In genomic region chr15:88456733-88457132, GRCh38 we compare ENCODE assay signal across 25 cellular contexts. TPM values are rescaled to one million over a fixed set of nuclear protein-coding genes. Genes with fewer than 3 reads are reported as not detected.
A peak's percentile ranks its signal among the peaks of the same experiment; 100 is the strongest.
DNase-seq lines count a peak whose midpoint lies in the region; ATAC-seq and TF ChIP-seq lines count a peak whose summit lies in the region.
"Had no signal": no experiment of that assay in that cellular context is flagged by ENCODE, and none has a peak within 500 bp of the region (broad histone marks: within the 10 kb centered on the region; RNA-seq: fewer than 3 reads in every experiment).

No MANE protein-coding gene starts in this region.

- no peaks in the 10 kb centered on the region for H3K27me3 ChIP-seq in esophagus muscularis mucosa
- H3K27me3 ChIP-seq: BE2C, BLaER1 had no signal

- peaks cover 5 to 10% (median 8%) of the 10 kb centered on the region in 4 donors for H3K4me1 ChIP-seq in esophagus muscularis mucosa

- H3K27ac ChIP-seq in esophagus muscularis mucosa (replicated peaks in 1 of 4) = no peak overlapping the region
- H3K27ac ChIP-seq: 22Rv1, BLaER1 had no signal

- H3K27ac Mint-ChIP-seq in activated CD8-positive, alpha-beta T cell treated with anti-CD3 and anti-CD28 coated beads, Interleukin-2, amount 10 ng/mL, durations not matched to agents 7 days and 5 days = no peak overlapping the region
- H3K27ac Mint-ChIP-seq in activated CD8-positive, alpha-beta T cell treated with anti-CD3 and anti-CD28 coated beads for 36 hours = no peak overlapping the region
- peak overlapping the region; percentile 8 for H3K27ac Mint-ChIP-seq in activated T-cell treated with anti-CD3 and anti-CD28 coated beads, Interleukin-2, amount 50 U/mL, for 72 hours
- H3K27ac Mint-ChIP-seq in activated T-cell treated with anti-CD3 and anti-CD28 coated beads, Interleukin-2, amount 50 U/mL, for 24 hours = no peak overlapping the region
- H3K27ac Mint-ChIP-seq: CD14-positive monocyte had no signal

- H3K4me1 Mint-ChIP-seq in activated CD8-positive, alpha-beta T cell treated with anti-CD3 and anti-CD28 coated beads, Interleukin-2, amount 10 ng/mL, durations not matched to agents 7 days and 5 days (ENCODE audit: low read depth) = peaks cover 3% of the 10 kb centered on the region
- no peaks in the 10 kb centered on the region for H3K4me1 Mint-ChIP-seq in activated CD8-positive, alpha-beta T cell treated with anti-CD3 and anti-CD28 coated beads for 36 hours (ENCODE audit: low read depth)
- no peaks in the 10 kb centered on the region for H3K4me1 Mint-ChIP-seq in activated T-cell treated with anti-CD3 and anti-CD28 coated beads, Interleukin-2, amount 50 U/mL, for 72 hours (ENCODE audit: low read depth)
- peaks cover 7% of the 10 kb centered on the region for H3K4me1 Mint-ChIP-seq in activated T-cell treated with anti-CD3 and anti-CD28 coated beads, Interleukin-2, amount 50 U/mL, for 24 hours (ENCODE audit: low read depth)

- H3K9me3 ChIP-seq in esophagus muscularis mucosa = no peaks in the 10 kb centered on the region
- H3K9me3 ChIP-seq: BE2C, BLaER1 had no signal

- no peak for TF ChIP-seq EP300 in esophagus muscularis mucosa (IDR thresholded peaks at IDR 0.05)

- no peak overlapping the region for H3K4me3 Mint-ChIP-seq in activated CD8-positive, alpha-beta T cell treated with anti-CD3 and anti-CD28 coated beads, Interleukin-2, amount 10 ng/mL, durations not matched to agents 7 days and 5 days
- no peak overlapping the region for H3K4me3 Mint-ChIP-seq in activated CD8-positive, alpha-beta T cell treated with anti-CD3 and anti-CD28 coated beads for 36 hours
- H3K4me3 Mint-ChIP-seq in activated T-cell treated with anti-CD3 and anti-CD28 coated beads, Interleukin-2, amount 50 U/mL, for 72 hours = no peak overlapping the region
- no peak overlapping the region for H3K4me3 Mint-ChIP-seq in activated T-cell treated with anti-CD3 and anti-CD28 coated beads, Interleukin-2, amount 50 U/mL, for 24 hours
- H3K4me3 Mint-ChIP-seq: CD14-positive monocyte; CD4-positive, alpha-beta memory T cell; CD8-positive, alpha-beta memory T cell had no signal

- H3K36me3 Mint-ChIP-seq in activated CD8-positive, alpha-beta T cell treated with anti-CD3 and anti-CD28 coated beads, Interleukin-2, amount 10 ng/mL, durations not matched to agents 7 days and 5 days (ENCODE audit: low read depth) = peaks cover 16% of the 10 kb centered on the region
- H3K36me3 Mint-ChIP-seq in activated CD8-positive, alpha-beta T cell treated with anti-CD3 and anti-CD28 coated beads for 36 hours (ENCODE audit: low read depth) = peaks cover 17% of the 10 kb centered on the region
- peaks cover 0 to 13% of the 10 kb centered on the region in 2 donors for H3K36me3 Mint-ChIP-seq in activated T-cell treated with anti-CD3 and anti-CD28 coated beads, Interleukin-2, amount 50 U/mL, for 72 hours (ENCODE audit: insufficient read depth in 2 of 2)
- peaks cover 50% of the 10 kb centered on the region for H3K36me3 Mint-ChIP-seq in activated T-cell treated with anti-CD3 and anti-CD28 coated beads, Interleukin-2, amount 50 U/mL, for 24 hours (ENCODE audit: low read depth)

- no peaks in the 10 kb centered on the region for H3K27me3 Mint-ChIP-seq in activated CD8-positive, alpha-beta T cell treated with anti-CD3 and anti-CD28 coated beads, Interleukin-2, amount 10 ng/mL, durations not matched to agents 7 days and 5 days (ENCODE audit: low read depth)
- H3K27me3 Mint-ChIP-seq in activated CD8-positive, alpha-beta T cell treated with anti-CD3 and anti-CD28 coated beads for 36 hours = no peaks in the 10 kb centered on the region
- H3K27me3 Mint-ChIP-seq in activated T-cell treated with anti-CD3 and anti-CD28 coated beads, Interleukin-2, amount 50 U/mL, for 72 hours (ENCODE audit: low read depth) = no peaks in the 10 kb centered on the region
- H3K27me3 Mint-ChIP-seq in activated T-cell treated with anti-CD3 and anti-CD28 coated beads, Interleukin-2, amount 50 U/mL, for 24 hours = no peaks in the 10 kb centered on the region
- H3K27me3 Mint-ChIP-seq: CD4-positive, alpha-beta memory T cell; CD8-positive, alpha-beta memory T cell had no signal

- TF ChIP-seq POLR2A in esophagus muscularis mucosa (IDR thresholded peaks at IDR 0.05; ENCODE audit: low read depth) = no peak

- no peak for TF ChIP-seq CTCF in activated CD8-positive, alpha-beta T cell treated with anti-CD3 and anti-CD28 coated beads for 36 hours (IDR thresholded peaks at IDR 0.05)
- TF ChIP-seq CTCF in esophagus muscularis mucosa (IDR thresholded peaks at IDR 0.05) = no peak

- H3K36me3 ChIP-seq in esophagus muscularis mucosa = peaks cover 31 to 56% (median 41%) of the 10 kb centered on the region in 4 donors

- POLR2A ChIA-PET in activated CD8-positive, alpha-beta T cell treated with anti-CD3 and anti-CD28 coated beads, Interleukin-2, amount 10 ng/mL, durations not matched to agents 7 days and 5 days (lab: Charles Lee) = interaction anchor here (3.2 kb wide), 1 partner anchor 11 kb away, joined by 13 read pairs; the partner anchor contains the start of genes MRPL46 and MRPS11
- POLR2A ChIA-PET in activated CD8-positive, alpha-beta T cell treated with anti-CD3 and anti-CD28 coated beads for 36 hours (lab: Charles Lee) = interaction anchor here (0.7 to 2.4 kb wide), 2 partner anchors 9 to 10 kb away, joined by 3 to 12 read pairs; partner anchors contain the start of genes MRPL46 and MRPS11

- no peaks in the 10 kb centered on the region for H3K9me3 Mint-ChIP-seq in activated CD8-positive, alpha-beta T cell treated with anti-CD3 and anti-CD28 coated beads, Interleukin-2, amount 10 ng/mL, durations not matched to agents 7 days and 5 days (ENCODE audit: insufficient read depth)
- H3K9me3 Mint-ChIP-seq in activated CD8-positive, alpha-beta T cell treated with anti-CD3 and anti-CD28 coated beads for 36 hours = no peaks in the 10 kb centered on the region
- no peaks in the 10 kb centered on the region for H3K9me3 Mint-ChIP-seq in activated T-cell treated with anti-CD3 and anti-CD28 coated beads, Interleukin-2, amount 50 U/mL, for 72 hours
- H3K9me3 Mint-ChIP-seq in activated T-cell treated with anti-CD3 and anti-CD28 coated beads, Interleukin-2, amount 50 U/mL, for 24 hours = no peaks in the 10 kb centered on the region
- H3K9me3 Mint-ChIP-seq: CD14-positive monocyte; CD4-positive, alpha-beta memory T cell; CD8-positive, alpha-beta memory T cell had no signal

- intact Hi-C loops in activated CD8-positive, alpha-beta T cell treated with anti-CD3 and anti-CD28 coated beads for 36 hours (cut with micrococcal nuclease) = loop anchor here (10.0 kb wide), 1 partner anchor 212 kb away; no protein-coding TSS in a partner anchor
- intact Hi-C loops in esophagus muscularis mucosa (cut with DNase I) = no loop called here
- intact Hi-C loops in posterior cingulate gyrus (cut with DNase I) = no loop called here

- CTCF ChIA-PET in activated CD8-positive, alpha-beta T cell treated with anti-CD3 and anti-CD28 coated beads, Interleukin-2, amount 10 ng/mL, durations not matched to agents 7 days and 5 days (lab: Charles Lee) = interaction anchor here (1.0 to 3.5 kb wide), 2 partner anchors 9 to 14 kb away, joined by 4 to 34 read pairs; partner anchors contain the start of genes MRPL46 and MRPS11
- CTCF ChIA-PET in activated CD8-positive, alpha-beta T cell treated with anti-CD3 and anti-CD28 coated beads for 36 hours (lab: Charles Lee) = interaction anchor here (0.8 to 3.2 kb wide), 5 partner anchors 8 to 212 kb away, joined by 3 to 28 read pairs (median 11); partner anchors contain the start of genes MRPL46 and MRPS11

- no peak overlapping the region for H3K4me3 ChIP-seq in esophagus muscularis mucosa
- H3K4me3 ChIP-seq: BLaER1, GM12878 had no signal

- peak; percentile 2 for DNase-seq in activated CD8-positive, alpha-beta T cell treated with anti-CD3 and anti-CD28 coated beads, Interleukin-2, amount 10 ng/mL, durations not matched to agents 7 days and 5 days
- no peak for DNase-seq in activated CD8-positive, alpha-beta T cell treated with anti-CD3 and anti-CD28 coated beads for 36 hours
- DNase-seq in activated T-cell treated with anti-CD3 and anti-CD28 coated beads, Interleukin-2, amount 50 U/mL, for 72 hours = no peak
- DNase-seq in activated T-cell treated with anti-CD3 and anti-CD28 coated beads, Interleukin-2, amount 50 U/mL, for 24 hours = no peak
- DNase-seq in esophagus muscularis mucosa (ENCODE audit: extremely low spot score) (peak; percentile 19), glomerular visceral epithelial cell (ENCODE audit: extremely low spot score) (no peak), posterior cingulate gyrus (no peak)
- DNase-seq: ACHN; BE2C; C1 segment of cervical spinal cord; CD4-positive, alpha-beta memory T cell; CD4-positive, CD25-positive, alpha-beta regulatory T cell; CD8-positive, alpha-beta memory T cell; COR-L47; DMS 273 treated with DMSO at 0.1 percent for 48 hours; DMS153; DMS53; DMS79; DND-41; EL; GDM1 had no signal

- 85% methylated on average over 3 of the region's 3 CpGs for WGBS in esophagus muscularis mucosa

- ATAC-seq in activated CD8-positive, alpha-beta T cell treated with anti-CD3 and anti-CD28 coated beads, Interleukin-2, amount 10 ng/mL, durations not matched to agents 7 days and 5 days = no peak
- no peak for ATAC-seq in activated CD8-positive, alpha-beta T cell treated with anti-CD3 and anti-CD28 coated beads for 36 hours
- no peak for ATAC-seq in activated T-cell treated with anti-CD3 and anti-CD28 coated beads, Interleukin-2, amount 50 U/mL, for 72 hours (replicated peaks in 1 of 2)
- ATAC-seq: GM12878 had no signal

RNA-seq across cellular contexts. Expression of gene MRPL46, which starts 10.5 kb away (rescaled TPM):
- total RNA-seq in activated CD8-positive, alpha-beta T cell treated with anti-CD3 and anti-CD28 coated beads, Interleukin-2, amount 10 ng/mL, durations not matched to agents 7 days and 5 days = 10 to 100 TPM; 28.8 to 31.3 TPM
- 10 to 100 TPM; 34.4 to 35.0 TPM for total RNA-seq in activated CD8-positive, alpha-beta T cell treated with anti-CD3 and anti-CD28 coated beads for 36 hours
- total RNA-seq in activated T-cell treated with anti-CD3 and anti-CD28 coated beads, Interleukin-2, amount 50 U/mL, for 72 hours = 10 to 100 TPM; 35.8 to 36.7 TPM
- 10 to 100 TPM; 14.5 to 27.8 (median 25.1) TPM for total RNA-seq in esophagus muscularis mucosa

RNA-seq across cellular contexts. Expression of gene MRPS11, which starts 10.8 kb away (rescaled TPM):
- 10 to 100 TPM; 63.8 to 69.8 TPM for total RNA-seq in activated CD8-positive, alpha-beta T cell treated with anti-CD3 and anti-CD28 coated beads, Interleukin-2, amount 10 ng/mL, durations not matched to agents 7 days and 5 days
- total RNA-seq in activated CD8-positive, alpha-beta T cell treated with anti-CD3 and anti-CD28 coated beads for 36 hours = 10 to 100 TPM; 54.3 to 55.4 TPM
- total RNA-seq in activated T-cell treated with anti-CD3 and anti-CD28 coated beads, Interleukin-2, amount 50 U/mL, for 72 hours = 10 to 100 TPM; 66.6 to 66.9 TPM
- 10 to 100 TPM; 25.7 to 44.9 (median 34.2) TPM for total RNA-seq in esophagus muscularis mucosa

Comparison
In these comparisons a context has a peak if more than half of its experiments do, and no peak if none do; other contexts are left out.
1. DNase-seq: peak in activated CD8-positive, alpha-beta T cell treated with anti-CD3 and anti-CD28 coated beads, Interleukin-2, amount 10 ng/mL, durations not matched to agents 7 days and 5 days (single experiment) and esophagus muscularis mucosa (single experiment); none in activated CD8-positive, alpha-beta T cell treated with anti-CD3 and anti-CD28 coated beads for 36 hours (single experiment), activated T-cell treated with anti-CD3 and anti-CD28 coated beads, Interleukin-2, amount 50 U/mL, for 72 hours (0 of 2), activated T-cell treated with anti-CD3 and anti-CD28 coated beads, Interleukin-2, amount 50 U/mL, for 24 hours (single experiment), glomerular visceral epithelial cell (single experiment) and posterior cingulate gyrus (0 of 10).